Comparison of ENCODE assay signal across 8 cellular contexts in the genomic region with DNA sequence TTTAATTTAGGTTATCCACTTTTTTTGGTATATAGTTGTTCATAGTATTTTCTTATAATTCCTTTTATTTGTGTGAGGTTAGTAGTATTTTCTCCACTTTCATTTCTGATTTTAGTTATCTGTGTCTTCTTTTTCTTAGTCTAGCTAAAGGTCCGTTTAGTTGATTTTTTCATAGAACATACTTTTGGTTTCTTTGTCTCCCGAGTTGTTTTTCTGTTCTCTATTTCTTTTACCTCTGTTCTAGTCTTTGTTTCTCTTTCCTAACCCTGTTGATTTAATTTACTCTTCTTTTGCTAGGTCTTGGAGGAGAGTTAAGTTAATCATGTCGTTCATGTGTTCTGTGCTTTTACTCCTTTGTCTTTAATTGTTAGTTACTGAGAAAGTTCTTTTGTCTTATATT.
DNase-seq lines count a peak whose midpoint lies in the region; ATAC-seq and TF ChIP-seq lines count a peak whose summit lies in the region.
"Not testable (repeated sequence)": the region's sequence is repeated elsewhere in the genome, so short reads cannot be mapped to it uniquely, and the experiment has no call there.

No MANE protein-coding gene starts in this region.

- H3K27ac Mint-ChIP-seq in activated naive CD8-positive, alpha-beta T cell, result peak overlapping the region; percentile 81
- H3K27ac Mint-ChIP-seq in osteocyte (ENCODE audit: unreplicated experiment), result peak overlapping the region; percentile 1

- H3K27me3 Mint-ChIP-seq in activated naive CD8-positive, alpha-beta T cell; osteocyte (ENCODE audit: unreplicated experiment): not testable (repeated sequence)

- H3K27me3 ChIP-seq in Panc1 (ENCODE audit: control insufficient read depth, insufficient read depth, low read length), result not testable (repeated sequence)

- H3K4me3 Mint-ChIP-seq in activated naive CD8-positive, alpha-beta T cell; osteocyte (ENCODE audit: unreplicated experiment): not testable (repeated sequence)

- H3K36me3 Mint-ChIP-seq in activated naive CD8-positive, alpha-beta T cell; osteocyte (ENCODE audit: unreplicated experiment): not testable (repeated sequence)

- not testable (repeated sequence) for H3K9me3 Mint-ChIP-seq in activated naive CD8-positive, alpha-beta T cell (ENCODE audit: low read depth); osteocyte (ENCODE audit: unreplicated experiment)

- ATAC-seq in GM21390 (IDR thresholded peaks at IDR 0.05; ENCODE audit: unreplicated experiment) (peak; percentile 95), HG02642 (IDR thresholded peaks at IDR 0.05; ENCODE audit: poor library complexity, unreplicated experiment) (peak; percentile 85), HG03103 (IDR thresholded peaks at IDR 0.05; ENCODE audit: low read depth, unreplicated experiment) (peak; percentile 70)
- ATAC-seq in Panc1, result not testable (repeated sequence)

- intact Hi-C loops in Panc1 (cut with micrococcal nuclease; ENCODE audit: unreplicated experiment), result not testable (repeated sequence)

- DNase-seq in GM13976 (ENCODE audit: low spot score), result peak; percentile 26
- peak; percentile 1 for DNase-seq in GM19240 (ENCODE audit: insufficient read length, low spot score)
- not testable (repeated sequence) for DNase-seq in Panc1 (ENCODE audit: low read depth, low spot score); osteocyte (ENCODE audit: extremely low spot score, unreplicated experiment)

- TF ChIP-seq CTCF in GM13976 (IDR thresholded peaks at IDR 0.05; ENCODE audit: borderline replicate concordance, control extremely low read depth, extremely low read depth, insufficient read depth, missing control alignments); Panc1 (IDR thresholded peaks at IDR 0.05); osteocyte (IDR thresholded peaks at IDR 0.05): not testable (repeated sequence)

- H3K9me3 ChIP-seq in Panc1 (ENCODE audit: control insufficient read depth, insufficient read depth, low read depth, low read length), result not testable (repeated sequence)

- TSS peak; percentile 11 for BruUV-seq in Panc1 (replicated peaks; lab: Mats Ljungman, UMichigan)

- H3K27ac ChIP-seq in Panc1 (ENCODE audit: low read length), result not testable (repeated sequence)

- H3K4me1 ChIP-seq in Panc1 (ENCODE audit: control insufficient read depth, insufficient read depth, low read length), result not testable (repeated sequence)

- CTCF ChIA-PET in Panc1 (lab: Charles Lee), result not testable (repeated sequence)

- POLR2A ChIA-PET in Panc1 (lab: Charles Lee), result not testable (repeated sequence)

- H3K4me1 Mint-ChIP-seq in activated naive CD8-positive, alpha-beta T cell (ENCODE audit: low read depth), result peaks cover 12% of the 10 kb centered on the region
- not testable (repeated sequence) for H3K4me1 Mint-ChIP-seq in osteocyte (ENCODE audit: unreplicated experiment)

- H3K4me3 ChIP-seq in Panc1 (ENCODE audit: low read depth in 2 of 2, low read length in 2 of 2), result not testable (repeated sequence)

- in situ Hi-C loops in GM13976 (cut with MboI; ENCODE audit: low sequenced_read_pairs, unreplicated experiment); Panc1 (cut with HindIII; ENCODE audit: low pct_unique_long_range_greater_than_20kb, low sequenced_read_pairs): not testable (repeated sequence)

- H3K36me3 ChIP-seq in Panc1 (ENCODE audit: control insufficient read depth, insufficient read depth, low read length), result not testable (repeated sequence)
